Comparison of ENCODE assay signal across 1 cellular context in the genomic region with DNA sequence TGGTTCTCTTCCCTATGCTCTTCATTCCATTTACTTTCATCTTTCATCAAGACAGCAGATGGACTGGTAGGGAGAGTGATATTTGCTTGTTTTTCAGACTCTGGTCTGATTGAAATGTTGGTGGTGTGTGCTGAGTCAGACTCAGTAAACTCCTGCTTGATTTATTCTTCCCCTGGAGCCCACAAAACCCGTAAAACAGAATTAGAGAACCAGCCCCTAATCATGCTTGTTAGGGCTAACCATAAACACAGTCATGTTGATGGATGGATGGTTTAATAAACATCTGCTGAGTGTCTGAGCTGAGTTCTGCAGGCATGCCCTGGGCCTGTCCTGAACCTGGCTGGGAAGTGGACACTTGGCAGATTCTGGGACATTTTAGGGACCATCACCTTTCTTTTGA.
TF ChIP-seq lines count a peak whose summit lies in the region.

No MANE protein-coding gene starts in this region.

TF ChIP-seq in IMR-90, 13 proteins besides CTCF, POLR2A, EP300 and RAD21 (continued from another document):
- TF ChIP-seq USF2 (IDR thresholded peaks at IDR 0.05; ENCODE audit: low read depth, low read length) (no peak), CHD1 (IDR thresholded peaks at IDR 0.05; ENCODE audit: low read depth, low read length) (no peak), RCOR1 (IDR thresholded peaks at IDR 0.05; ENCODE audit: insufficient replicate concordance, low read length) (no peak), MAFK (IDR thresholded peaks at IDR 0.05; ENCODE audit: low read depth, low read length) (no peak), RFX5 (IDR thresholded peaks at IDR 0.05; ENCODE audit: low read depth, low read length) (no peak), CEBPB (IDR thresholded peaks at IDR 0.05; ENCODE audit: low read depth, low read length) (no peak), SMC3 (IDR thresholded peaks at IDR 0.05; ENCODE audit: low read depth, low read length) (no peak), BHLHE40 (IDR thresholded peaks at IDR 0.05; ENCODE audit: low read depth, low read length) (no peak), NFE2L2 (IDR thresholded peaks at IDR 0.05; ENCODE audit: low read depth, low read length) (no peak), MXI1 (IDR thresholded peaks at IDR 0.05; ENCODE audit: borderline replicate concordance, low read depth, low read length) (no peak)
- TF ChIP-seq, protein P1, sequence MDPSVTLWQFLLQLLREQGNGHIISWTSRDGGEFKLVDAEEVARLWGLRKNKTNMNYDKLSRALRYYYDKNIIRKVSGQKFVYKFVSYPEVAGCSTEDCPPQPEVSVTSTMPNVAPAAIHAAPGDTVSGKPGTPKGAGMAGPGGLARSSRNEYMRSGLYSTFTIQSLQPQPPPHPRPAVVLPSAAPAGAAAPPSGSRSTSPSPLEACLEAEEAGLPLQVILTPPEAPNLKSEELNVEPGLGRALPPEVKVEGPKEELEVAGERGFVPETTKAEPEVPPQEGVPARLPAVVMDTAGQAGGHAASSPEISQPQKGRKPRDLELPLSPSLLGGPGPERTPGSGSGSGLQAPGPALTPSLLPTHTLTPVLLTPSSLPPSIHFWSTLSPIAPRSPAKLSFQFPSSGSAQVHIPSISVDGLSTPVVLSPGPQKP (IDR thresholded peaks at IDR 0.05; ENCODE audit: borderline replicate concordance, low read depth, low read length), result no peak
